ENCODE assay signal across 8 cellular contexts in genomic region chr15:60479361-60479684, GRCh38. TPM values are rescaled to one million over a fixed set of nuclear protein-coding genes. Genes with fewer than 3 reads are reported as not detected.
DNase-seq lines count a peak whose midpoint lies in the region; ATAC-seq, FAIRE-seq and TF ChIP-seq lines count a peak whose summit lies in the region.

No MANE protein-coding gene starts in this region.

- H3K36me3 Mint-ChIP-seq in astrocyte (ENCODE audit: low read depth, unreplicated experiment) (peaks cover 3% of the 10 kb centered on the region), type B pancreatic cell (peaks cover 6% of the 10 kb centered on the region)

- FAIRE-seq in astrocyte (lab: Jason Lieb, UNC), result no peak

- peak overlapping the region; percentile 97 for H3K9ac ChIP-seq in BLaER1
- H3K9ac ChIP-seq in astrocyte (ENCODE audit: low read length), result peak overlapping the region; percentile 98

- no peak for TF ChIP-seq CTCF in astrocyte (IDR thresholded peaks at IDR 0.05; ENCODE audit: insufficient read depth, low read depth, low read length)
- TF ChIP-seq CTCF in left lung (IDR thresholded peaks at IDR 0.05), result no peak
- TF ChIP-seq CTCF in type B pancreatic cell (conservative IDR thresholded peaks at IDR 0.05), result no peak

- ATAC-seq in HG02973 (IDR thresholded peaks at IDR 0.05; ENCODE audit: unreplicated experiment), result peak; percentile 7
- ATAC-seq in left lung, result peak; percentile 7
- ATAC-seq in HG02588 (IDR thresholded peaks at IDR 0.05; ENCODE audit: unreplicated experiment), result no peak
- ATAC-seq in GM19324 (IDR thresholded peaks at IDR 0.05; ENCODE audit: low FRiP score, unreplicated experiment), result no peak

- no peaks in the 10 kb centered on the region for H3K27me3 ChIP-seq in BLaER1
- no peaks in the 10 kb centered on the region for H3K27me3 ChIP-seq in astrocyte (ENCODE audit: insufficient read depth, low read length)
- no peaks in the 10 kb centered on the region for H3K27me3 ChIP-seq in left lung

- H2AFZ ChIP-seq in astrocyte (ENCODE audit: low read depth, low read length), result peak overlapping the region; percentile 80

- peaks cover 39% of the 10 kb centered on the region for H3K4me1 ChIP-seq in BLaER1
- H3K4me1 ChIP-seq in astrocyte (ENCODE audit: insufficient read depth, low read length), result peaks cover 30% of the 10 kb centered on the region
- peaks cover 21 to 37% of the 10 kb centered on the region in 2 donors for H3K4me1 ChIP-seq in left lung

- no peaks in the 10 kb centered on the region for H3K9me3 Mint-ChIP-seq in astrocyte (ENCODE audit: unreplicated experiment)
- H3K9me3 Mint-ChIP-seq in type B pancreatic cell, result no peaks in the 10 kb centered on the region

- H3K27me3 Mint-ChIP-seq in astrocyte (ENCODE audit: low read depth, unreplicated experiment), result no peaks in the 10 kb centered on the region
- no peaks in the 10 kb centered on the region for H3K27me3 Mint-ChIP-seq in type B pancreatic cell

- H3K4me2 ChIP-seq in BLaER1, result peak overlapping the region; percentile 95
- peak overlapping the region; percentile 96 for H3K4me2 ChIP-seq in astrocyte (ENCODE audit: low read length)

- H3K4me3 Mint-ChIP-seq in astrocyte (ENCODE audit: unreplicated experiment) (peak overlapping the region; percentile 93), type B pancreatic cell (peak overlapping the region; percentile 100)

- DNase-seq in astrocyte (ENCODE audit: low read depth), result no peak
- no peak for DNase-seq in left lung
- DNase-seq in type B pancreatic cell (ENCODE audit: extremely low spot score, unreplicated experiment), result no peak
- no peak for DNase-seq in kidney glomerular epithelial cell (lab: John Stamatoyannopoulos, UW)

- H3K36me3 ChIP-seq in BLaER1 (peaks cover 7% of the 10 kb centered on the region; the same call in 1 of the 2 replicates), astrocyte (ENCODE audit: insufficient read depth, low read length) (peaks cover 4% of the 10 kb centered on the region), left lung (peaks cover 0 to 10% of the 10 kb centered on the region in 2 donors)

- no peaks in the 10 kb centered on the region for H3K9me3 ChIP-seq in BLaER1
- H3K9me3 ChIP-seq in astrocyte (ENCODE audit: insufficient read depth, low read depth, low read length), result no peaks in the 10 kb centered on the region
- H3K9me3 ChIP-seq in left lung, result no peaks in the 10 kb centered on the region

- H3K27ac ChIP-seq in BLaER1 (peak overlapping the region; percentile 97), astrocyte (ENCODE audit: low read depth, low read length) (peak overlapping the region; percentile 50), left lung (peak overlapping the region; percentile 91 to 92)

- intact Hi-C loops in left lung (cut with DNase I), result no loop called here

- peaks cover 34% of the 10 kb centered on the region for H3K79me2 ChIP-seq in astrocyte (ENCODE audit: insufficient read depth, low read length)

- peak overlapping the region; percentile 87 for H3K4me3 ChIP-seq in BLaER1
- peak overlapping the region; percentile 83 for H3K4me3 ChIP-seq in astrocyte (ENCODE audit: insufficient read depth, low read depth, low read length)
- H3K4me3 ChIP-seq in left lung, result peak overlapping the region; percentile 80 to 88

- H3K27ac Mint-ChIP-seq in astrocyte (ENCODE audit: unreplicated experiment) (peak overlapping the region; percentile 93), type B pancreatic cell (peak overlapping the region; percentile 99)

- H4K20me1 ChIP-seq in BLaER1 (no peaks in the 10 kb centered on the region), astrocyte (ENCODE audit: insufficient read depth, low read length) (no peaks in the 10 kb centered on the region)

- H3K4me1 Mint-ChIP-seq in astrocyte (ENCODE audit: low read depth, unreplicated experiment), result peaks cover 21% of the 10 kb centered on the region
- peaks cover 33% of the 10 kb centered on the region for H3K4me1 Mint-ChIP-seq in type B pancreatic cell (ENCODE audit: unreplicated experiment)

RNA-seq across cellular contexts. Expression of gene ICE2, which starts 0.4 kb away (rescaled TPM):
- total RNA-seq in astrocyte (26.5 and 28.2 TPM in 2 replicates), left lung (10 to 100 TPM; 35.9 to 45.1 TPM), type B pancreatic cell (ENCODE audit: low replicate concordance) (51.1 and 67.1 TPM in 2 replicates)

Comparison
In these comparisons a context has a peak if more than half of its experiments do, and no peak if none do; other contexts are left out.
1. ATAC-seq: peak in HG02973 (single experiment) and left lung (single experiment); none in HG02588 (single experiment) and GM19324 (single experiment).
2. Peak in every context shown above with its lines, with median percentiles within 50 percentile points of each other: H3K27ac ChIP-seq and H3K4me3 ChIP-seq.